29 cellular contexts compared by ENCODE assay signal in the genomic region with DNA sequence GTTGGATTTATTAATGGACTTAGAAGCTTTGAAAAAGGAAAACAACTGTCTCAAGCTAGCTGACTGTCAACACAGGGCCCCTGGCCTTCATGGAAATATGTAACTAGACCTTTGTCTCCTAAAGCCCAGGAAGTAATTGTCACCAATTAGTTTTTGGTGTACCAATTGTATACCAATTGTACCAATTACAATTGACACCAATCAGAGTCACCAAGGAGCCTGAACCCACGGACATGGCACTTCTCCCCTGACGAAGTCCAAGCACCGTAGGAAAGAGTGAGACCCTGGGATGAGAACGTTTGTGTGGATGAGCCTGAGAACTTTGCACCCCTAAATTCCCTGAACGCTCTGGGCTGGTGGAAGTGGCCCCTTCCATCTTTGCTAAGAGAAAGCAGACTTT.
"Had no signal": no experiment of that assay in that cellular context is flagged by ENCODE, and none has a peak within 500 bp of the region (broad histone marks: within the 10 kb centered on the region; RNA-seq: fewer than 3 reads in every experiment).

No MANE protein-coding gene starts in this region.

- H3K9me3 ChIP-seq: MG63 had no signal

- H3K4me3 ChIP-seq: MG63 had no signal

- DNase-seq: Kasumi-1, MG63, MM.1S, MV-4-11, NCI-H1048, NCI-H1092, NCI-H1092 treated with DMSO at 0.1 percent for 48 hours, NCI-H1105, NCI-H1105 treated with DMSO at 0.1 percent for 48 hours, NCI-H1417, NCI-H1417 treated with DMSO at 0.1 percent for 48 hours, NCI-H1436, NCI-H1436 treated with DMSO at 0.1 percent for 48 hours, NCI-H146, NCI-H187, NCI-H187 treated with DMSO at 0.1 percent for 48 hours, NCI-H1930, NCI-H2029, NCI-H2029 treated with DMSO at 0.1 percent for 48 hours, NCI-H2081, NCI-H2081 treated with DMSO at 0.1 percent for 48 hours, NCI-H2107, NCI-H2227 treated with DMSO at 0.1 percent for 48 hours, NCI-H226, NCI-H345, NCI-H446, NCI-H446 treated with DMSO at 0.1 percent for 48 hours, NCI-H510A, NCI-H510A treated with DMSO at 0.1 percent for 48 hours had no signal

- H3K36me3 ChIP-seq: MG63 had no signal
